In the genomic region with DNA sequence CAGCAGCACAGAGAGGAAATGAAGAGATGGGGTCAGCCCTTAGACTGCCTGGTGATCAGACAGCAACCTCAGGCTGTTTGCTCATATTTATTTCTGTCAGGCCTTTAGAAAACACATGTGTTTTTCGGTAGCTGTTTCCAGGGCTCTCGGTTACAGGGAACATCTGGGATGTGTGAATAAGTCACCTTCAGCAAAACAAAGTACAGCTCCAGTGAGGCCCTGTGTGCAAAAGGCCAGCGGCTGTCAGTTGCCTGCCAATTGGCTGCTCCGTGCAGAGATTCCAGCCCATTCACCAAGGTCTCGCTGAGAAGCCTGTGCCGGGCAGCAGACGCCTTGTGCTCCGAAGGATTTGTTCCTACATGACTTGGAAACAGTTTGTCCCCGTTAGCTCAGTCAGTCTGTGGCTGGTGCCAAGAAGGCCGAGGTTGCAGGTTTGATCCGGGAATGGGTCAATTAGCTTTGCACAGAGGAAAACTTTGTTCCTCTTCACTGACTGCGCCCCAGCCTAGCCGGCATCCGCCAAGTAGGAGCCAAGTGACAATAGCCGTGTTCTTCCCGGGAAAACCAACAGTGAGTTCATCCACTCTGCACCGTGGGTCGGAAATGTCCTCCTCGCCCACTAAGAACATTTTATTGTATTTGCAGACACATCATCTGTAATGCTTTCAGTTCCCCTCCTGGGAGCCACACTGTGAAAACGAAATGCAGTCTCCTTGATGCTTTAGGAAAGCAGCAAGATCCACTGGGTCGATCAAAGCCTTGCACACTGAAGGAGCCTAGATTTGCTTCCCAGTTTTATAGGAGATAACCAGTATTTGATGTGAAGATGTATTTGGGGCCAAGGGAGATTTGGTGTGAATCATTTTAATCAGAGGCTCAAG, we compare ENCODE assay signal across 10 cellular contexts.
DNase-seq lines count a peak whose midpoint lies in the region; ATAC-seq and TF ChIP-seq lines count a peak whose summit lies in the region.
"Had no signal": no experiment of that assay in that cellular context is flagged by ENCODE, and none has a peak within 500 bp of the region (broad histone marks: within the 10 kb centered on the region; RNA-seq: fewer than 3 reads in every experiment).

No MANE protein-coding gene starts in this region.

- CTCF ChIA-PET in mammary epithelial cell (lab: Charles Lee; ENCODE audit: low non-redundant PET) = no interaction called here

- H2AFZ ChIP-seq in mammary epithelial cell (ENCODE audit: low read depth, low read length) = peak overlapping the region; percentile 86

- no peak for TF ChIP-seq POLR2A in prostate gland (IDR thresholded peaks at IDR 0.05)

- H3K27ac ChIP-seq in mammary epithelial cell (ENCODE audit: insufficient read depth, low read depth, low read length) (no peak overlapping the region), prostate gland (peak overlapping the region; percentile 29 to 36)

- BruUV-seq in mammary epithelial cell (replicated peaks; lab: Mats Ljungman, UMichigan) = TSS peak; percentile 99

- ATAC-seq in left ventricle myocardium superior (peak; percentile 95), HG02678 (IDR thresholded peaks at IDR 0.05; ENCODE audit: unreplicated experiment) (no peak), GM19467 (IDR thresholded peaks at IDR 0.05; ENCODE audit: unreplicated experiment) (no peak)
- ATAC-seq: HCT116 had no signal

- H3K36me3 ChIP-seq in mammary epithelial cell (ENCODE audit: insufficient read depth, low read length) = no peaks in the 10 kb centered on the region
- H3K36me3 ChIP-seq in prostate gland = no peaks in the 10 kb centered on the region

- DNase-seq in C1 segment of cervical spinal cord (lab: John Stamatoyannopoulos, UW) (peak in 13 of 14 donors; percentile 23 to 90 (median 63)), mammary epithelial cell (no peak), left ventricle myocardium superior (peak; percentile 82), prostate gland (ENCODE audit: low spot score) (peak; percentile 49), ACHN (no peak), NCI-H446 treated with DMSO at 0.1 percent for 48 hours (lab: John Stamatoyannopoulos, UW) (no peak)
- DNase-seq: activated naive CD4-positive, alpha-beta T cell treated with Interleukin-2 at 50 U/mL for 16 hours had no signal

- no peak overlapping the region for H3K9ac ChIP-seq in mammary epithelial cell (ENCODE audit: insufficient read depth, low read length)

- intact Hi-C loops in mammary epithelial cell (cut with micrococcal nuclease) (loop anchor here (5.0 to 10.0 kb wide), 2 partner anchors 104 to 314 kb away; partner anchors contain the start of gene CDYL), left ventricle myocardium superior (cut with micrococcal nuclease) (no loop called here), prostate gland (cut with DNase I) (loop anchor here (10.0 kb wide), 1 partner anchor 106 kb away; no protein-coding TSS in a partner anchor)

- no peaks in the 10 kb centered on the region for H3K79me2 ChIP-seq in mammary epithelial cell (ENCODE audit: insufficient read depth, low read length)

- no peaks in the 10 kb centered on the region for H4K20me1 ChIP-seq in mammary epithelial cell (ENCODE audit: insufficient read depth, low read length)

- WGBS in mammary epithelial cell (ENCODE audit: low coverage, missing lambda C conversion rate) = 24% methylated on average over 21 of the region's 21 CpGs
- 13% methylated on average over 21 of the region's 21 CpGs for WGBS in prostate gland

- H3K27me3 ChIP-seq in mammary epithelial cell (ENCODE audit: insufficient read depth, low read length) = no peaks in the 10 kb centered on the region
- H3K27me3 ChIP-seq in prostate gland (replicated peaks; ENCODE audit: insufficient read depth) = no peaks in the 10 kb centered on the region

- TF ChIP-seq CTCF in mammary epithelial cell (conservative IDR thresholded peaks at IDR 0.05 in 1 of 2, IDR thresholded peaks at IDR 0.05 in 1 of 2; ENCODE audit: extremely low read depth in 1 of 2, insufficient read depth in 1 of 2, low read depth in 1 of 2, low read length in 2 of 2) (no peak), prostate gland (IDR thresholded peaks at IDR 0.05) (no peak)

- dilution Hi-C loops in mammary epithelial cell (cut with HindIII; ENCODE audit: low sequenced_read_pairs) = no loop called here

- peak overlapping the region; percentile 50 for H3K4me2 ChIP-seq in mammary epithelial cell (ENCODE audit: insufficient read depth, low read depth, low read length)

- H3K9me3 ChIP-seq in mammary epithelial cell (replicated peaks; ENCODE audit: insufficient read depth, low read length) (no peaks in the 10 kb centered on the region), prostate gland (no peaks in the 10 kb centered on the region)

- in situ Hi-C loops in mammary epithelial cell (cut with MboI; ENCODE audit: low sequenced_read_pairs in 2 of 2) = no loop called here
- in situ Hi-C loops in ACHN (cut with HindIII; ENCODE audit: low pct_ligation_motif_present, low pct_unique_long_range_greater_than_20kb, low sequenced_read_pairs) = no loop called here

- H3K4me1 ChIP-seq in mammary epithelial cell (ENCODE audit: insufficient read depth, low read length) (peaks cover 26% of the 10 kb centered on the region), prostate gland (replicated peaks) (no peaks in the 10 kb centered on the region)

- H3K4me3 ChIP-seq in mammary epithelial cell (replicated peaks in 1 of 3; ENCODE audit: insufficient read depth in 1 of 3, low read depth in 2 of 3, low read length in 3 of 3) (no peak overlapping the region), prostate gland (no peak overlapping the region)

Comparison
In these comparisons a context has a peak if more than half of its experiments do, and no peak if none do; other contexts are left out.
1. DNase-seq: peak in C1 segment of cervical spinal cord (13 of 14), left ventricle myocardium superior (single experiment) and prostate gland (single experiment); none in mammary epithelial cell (single experiment), ACHN (single experiment) and NCI-H446 treated with DMSO at 0.1 percent for 48 hours (single experiment).